ENCODE assay signal across 1 cellular context in genomic region chr5:37840036-37840909, GRCh38.
TF ChIP-seq lines count a peak whose summit lies in the region.

A gene with protein sequence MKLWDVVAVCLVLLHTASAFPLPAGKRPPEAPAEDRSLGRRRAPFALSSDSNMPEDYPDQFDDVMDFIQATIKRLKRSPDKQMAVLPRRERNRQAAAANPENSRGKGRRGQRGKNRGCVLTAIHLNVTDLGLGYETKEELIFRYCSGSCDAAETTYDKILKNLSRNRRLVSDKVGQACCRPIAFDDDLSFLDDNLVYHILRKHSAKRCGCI (minus strand): TSS chr5:37840041. CDS start chr5:37834796, 5,245 bp downstream.

TF ChIP-seq in HepG2, 621 proteins besides CTCF, POLR2A, EP300 and RAD21 (continued from another document and continues in another):
- TF ChIP-seq TFAP4 (IDR thresholded peaks at IDR 0.05; ENCODE audit: borderline replicate concordance, low read depth) (no peak), ARNT2 (CRISPR knock-in tag; IDR thresholded peaks at IDR 0.05; ENCODE audit: low read depth) (0 out of 2 replicates have a peak, but pooled peaks have one; percentile 51), XRCC5 (optimal IDR thresholded peaks at IDR 0.05; ENCODE audit: low read length) (peak; percentile 24), ZMYM4 (CRISPR knock-in tag; IDR thresholded peaks at IDR 0.05) (peak; percentile 56; the same call in 1 of the 2 replicates), CAMTA2 (CRISPR knock-in tag; IDR thresholded peaks at IDR 0.05; ENCODE audit: borderline replicate concordance) (no peak), NBN (conservative IDR thresholded peaks at IDR 0.05) (no peak), MAZ (IDR thresholded peaks at IDR 0.05; ENCODE audit: borderline replicate concordance, low read depth, low read length) (no peak), MAZ (CRISPR knock-in tag; IDR thresholded peaks at IDR 0.05; ENCODE audit: low read depth) (no peak), ZSCAN12 (CRISPR knock-in tag; IDR thresholded peaks at IDR 0.05) (peak; percentile 70; the same call in 1 of the 2 replicates), HNRNPLL (IDR thresholded peaks at IDR 0.05; ENCODE audit: low read depth, low read length, poor library complexity, severe bottlenecking) (no peak), RFXAP (CRISPR knock-in tag; IDR thresholded peaks at IDR 0.05; ENCODE audit: borderline replicate concordance) (peak; percentile 54; the same call in 1 of the 2 replicates), SRSF4 (IDR thresholded peaks at IDR 0.05; ENCODE audit: low read depth, low read length, poor library complexity, severe bottlenecking) (no peak), TRAFD1 (CRISPR knock-in tag; IDR thresholded peaks at IDR 0.05; ENCODE audit: borderline replicate concordance) (no peak), ZNF777 (CRISPR knock-in tag; IDR thresholded peaks at IDR 0.05) (no peak), ZSCAN29 (CRISPR knock-in tag; conservative IDR thresholded peaks at IDR 0.05) (no peak), SIX4 (CRISPR knock-in tag; IDR thresholded peaks at IDR 0.05) (no peak), PRPF4 (IDR thresholded peaks at IDR 0.05; ENCODE audit: low read depth, low read length, poor library complexity, severe bottlenecking) (no peak), GPBP1L1 (CRISPR knock-in tag; IDR thresholded peaks at IDR 0.05) (no peak), AHR (CRISPR knock-in tag; IDR thresholded peaks at IDR 0.05) (no peak), ZNF354B (CRISPR knock-in tag; IDR thresholded peaks at IDR 0.05) (no peak), ZNF224 (CRISPR knock-in tag; IDR thresholded peaks at IDR 0.05) (no peak), LCORL (IDR thresholded peaks at IDR 0.05) (no peak), LCORL (CRISPR knock-in tag; IDR thresholded peaks at IDR 0.05) (no peak), ZNF780A (CRISPR knock-in tag; IDR thresholded peaks at IDR 0.05) (no peak), PRMT3 (CRISPR knock-in tag; IDR thresholded peaks at IDR 0.05; ENCODE audit: borderline replicate concordance, low read depth) (0 out of 2 replicates have a peak, but pooled peaks have one; percentile 52), CHD4 (IDR thresholded peaks at IDR 0.05; ENCODE audit: borderline replicate concordance, low read length) (no peak), ZFY (CRISPR knock-in tag; IDR thresholded peaks at IDR 0.05) (peak; percentile 63), TCF12 (IDR thresholded peaks at IDR 0.05) (no peak), TCF12 (CRISPR knock-in tag; IDR thresholded peaks at IDR 0.05) (no peak), NFE2L2 (IDR thresholded peaks at IDR 0.05; ENCODE audit: low read length) (no peak), KLF15 (CRISPR knock-in tag; IDR thresholded peaks at IDR 0.05; ENCODE audit: borderline replicate concordance) (peak; percentile 65; the same call in 1 of the 2 replicates), ZNF3 (CRISPR knock-in tag; IDR thresholded peaks at IDR 0.05) (no peak), GLI4 (CRISPR knock-in tag; IDR thresholded peaks at IDR 0.05; ENCODE audit: borderline replicate concordance) (no peak), ZNF607 (CRISPR knock-in tag; IDR thresholded peaks at IDR 0.05; ENCODE audit: borderline replicate concordance) (peak; percentile 57; the same call in 1 of the 2 replicates), ZNF790 (CRISPR knock-in tag; IDR thresholded peaks at IDR 0.05; ENCODE audit: borderline replicate concordance) (no peak), KAT8 (CRISPR knock-in tag; IDR thresholded peaks at IDR 0.05) (peak; percentile 34; the same call in 1 of the 2 replicates), ZNF33A (CRISPR knock-in tag; IDR thresholded peaks at IDR 0.05; ENCODE audit: borderline replicate concordance) (no peak), ZNF629 (CRISPR knock-in tag; conservative IDR thresholded peaks at IDR 0.05) (0 out of 2 replicates have a peak, but pooled peaks have one; percentile 12), ZBTB8A (CRISPR knock-in tag; IDR thresholded peaks at IDR 0.05; ENCODE audit: borderline replicate concordance, low read depth) (no peak), ZKSCAN1 (IDR thresholded peaks at IDR 0.05; ENCODE audit: low read length) (no peak), KDM4B (CRISPR knock-in tag; IDR thresholded peaks at IDR 0.05) (no peak), MED13 (CRISPR knock-in tag; IDR thresholded peaks at IDR 0.05) (peak; percentile 65; the same call in 1 of the 2 replicates), ZNF207 (IDR thresholded peaks at IDR 0.05; ENCODE audit: borderline replicate concordance) (no peak), TSC22D2 (CRISPR knock-in tag; IDR thresholded peaks at IDR 0.05; ENCODE audit: borderline replicate concordance) (no peak), HOXA3 (CRISPR knock-in tag; IDR thresholded peaks at IDR 0.05) (peak; percentile 48), ZNF142 (CRISPR knock-in tag; IDR thresholded peaks at IDR 0.05) (no peak), NR2F1 (CRISPR knock-in tag; IDR thresholded peaks at IDR 0.05) (no peak), NFRKB (IDR thresholded peaks at IDR 0.05) (no peak), TIGD3 (CRISPR knock-in tag; IDR thresholded peaks at IDR 0.05; ENCODE audit: borderline replicate concordance) (0 out of 2 replicates have a peak, but pooled peaks have one; percentile 40), ZFP82 (CRISPR knock-in tag; IDR thresholded peaks at IDR 0.05; ENCODE audit: borderline replicate concordance) (no peak), GPN1 (CRISPR knock-in tag; IDR thresholded peaks at IDR 0.05; ENCODE audit: borderline replicate concordance) (no peak), MIXL1 (CRISPR knock-in tag; IDR thresholded peaks at IDR 0.05) (no peak)
- TF ChIP-seq, protein P1, sequence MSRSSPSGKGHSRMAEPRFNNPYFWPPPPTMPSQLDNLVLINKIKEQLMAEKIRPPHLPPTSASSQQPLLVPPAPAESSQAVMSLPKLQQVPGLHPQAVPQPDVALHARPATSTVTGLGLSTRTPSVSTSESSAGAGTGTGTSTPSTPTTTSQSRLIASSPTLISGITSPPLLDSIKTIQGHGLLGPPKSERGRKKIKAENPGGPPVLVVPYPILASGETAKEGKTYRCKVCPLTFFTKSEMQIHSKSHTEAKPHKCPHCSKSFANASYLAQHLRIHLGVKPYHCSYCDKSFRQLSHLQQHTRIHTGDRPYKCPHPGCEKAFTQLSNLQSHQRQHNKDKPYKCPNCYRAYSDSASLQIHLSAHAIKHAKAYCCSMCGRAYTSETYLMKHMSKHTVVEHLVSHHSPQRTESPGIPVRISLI (CRISPR knock-in tag; IDR thresholded peaks at IDR 0.05; ENCODE audit: borderline replicate concordance), result no peak
- TF ChIP-seq, protein P2, sequence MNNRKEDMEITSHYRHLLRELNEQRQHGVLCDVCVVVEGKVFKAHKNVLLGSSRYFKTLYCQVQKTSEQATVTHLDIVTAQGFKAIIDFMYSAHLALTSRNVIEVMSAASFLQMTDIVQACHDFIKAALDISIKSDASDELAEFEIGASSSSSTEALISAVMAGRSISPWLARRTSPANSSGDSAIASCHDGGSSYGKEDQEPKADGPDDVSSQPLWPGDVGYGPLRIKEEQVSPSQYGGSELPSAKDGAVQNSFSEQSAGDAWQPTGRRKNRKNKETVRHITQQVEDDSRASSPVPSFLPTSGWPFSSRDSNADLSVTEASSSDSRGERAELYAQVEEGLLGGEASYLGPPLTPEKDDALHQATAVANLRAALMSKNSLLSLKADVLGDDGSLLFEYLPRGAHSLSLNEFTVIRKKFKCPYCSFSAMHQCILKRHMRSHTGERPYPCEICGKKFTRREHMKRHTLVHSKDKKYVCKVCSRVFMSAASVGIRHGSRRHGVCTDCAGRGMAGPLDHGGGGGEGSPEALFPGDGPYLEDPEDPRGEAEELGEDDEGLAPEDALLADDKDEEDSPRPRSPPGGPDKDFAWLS (CRISPR knock-in tag; IDR thresholded peaks at IDR 0.05; ENCODE audit: borderline replicate concordance), result no peak
- TF ChIP-seq, protein P3, sequence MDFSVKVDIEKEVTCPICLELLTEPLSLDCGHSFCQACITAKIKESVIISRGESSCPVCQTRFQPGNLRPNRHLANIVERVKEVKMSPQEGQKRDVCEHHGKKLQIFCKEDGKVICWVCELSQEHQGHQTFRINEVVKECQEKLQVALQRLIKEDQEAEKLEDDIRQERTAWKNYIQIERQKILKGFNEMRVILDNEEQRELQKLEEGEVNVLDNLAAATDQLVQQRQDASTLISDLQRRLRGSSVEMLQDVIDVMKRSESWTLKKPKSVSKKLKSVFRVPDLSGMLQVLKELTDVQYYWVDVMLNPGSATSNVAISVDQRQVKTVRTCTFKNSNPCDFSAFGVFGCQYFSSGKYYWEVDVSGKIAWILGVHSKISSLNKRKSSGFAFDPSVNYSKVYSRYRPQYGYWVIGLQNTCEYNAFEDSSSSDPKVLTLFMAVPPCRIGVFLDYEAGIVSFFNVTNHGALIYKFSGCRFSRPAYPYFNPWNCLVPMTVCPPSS (IDR thresholded peaks at IDR 0.05), result no peak
